In the genomic region with DNA sequence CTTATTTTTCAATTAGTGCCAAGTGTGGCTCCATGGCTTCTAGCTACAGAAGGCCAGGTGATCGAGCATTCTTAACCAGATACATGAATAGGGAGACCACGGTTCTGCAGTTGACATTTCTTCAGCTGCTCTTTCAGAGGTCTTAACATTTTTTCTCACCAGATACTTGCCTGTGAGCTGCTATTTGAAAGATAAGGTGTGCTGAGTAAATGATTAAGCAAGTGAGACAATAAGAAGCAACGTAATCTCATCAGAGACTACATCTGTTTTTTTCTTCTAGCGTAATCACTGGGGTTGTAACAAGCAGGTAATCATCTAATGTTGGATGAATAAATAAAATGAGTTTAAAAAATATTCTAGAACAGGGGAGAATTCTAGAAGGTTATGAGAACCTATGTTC, we compare ENCODE assay signal across 23 cellular contexts.
"Had no signal": no experiment of that assay in that cellular context is flagged by ENCODE, and none has a peak within 500 bp of the region (broad histone marks: within the 10 kb centered on the region; RNA-seq: fewer than 3 reads in every experiment).

No MANE protein-coding gene starts in this region.

- DNase-seq: activated CD4-positive, alpha-beta memory T cell treated with anti-CD3 and anti-CD28 coated beads, Interleukin-2, amount 10 ng/mL, durations not matched to agents 7 days and 5 days; activated CD4-positive, alpha-beta T cell treated with anti-CD3 and anti-CD28 coated beads for 36 hours; activated CD4-positive, alpha-beta T cell treated with anti-CD3 and anti-CD28 coated beads, Interleukin-2, amount 50 U/mL, for 1 hour; activated CD4-positive, CD25-positive, alpha-beta regulatory T cell; activated CD8-positive, alpha-beta memory T cell treated with anti-CD3 and anti-CD28 coated beads, Interleukin-2, amount 50 U/mL, for 4 hours; activated gamma-delta T cell treated with Interleukin-2 at 50 U/mL for 16 hours; activated naive CD4-positive, alpha-beta T cell treated with anti-CD3 and anti-CD28 coated beads, Interleukin-2, amount 10 ng/mL, durations not matched to agents 7 days and 5 days; activated naive CD8-positive, alpha-beta T cell treated with anti-CD3 and anti-CD28 coated beads for 36 hours; activated T-cell treated with anti-CD3 and anti-CD28 coated beads, Interleukin-2, amount 50 U/mL, for 72 hours; brain microvascular endothelial cell; MG63; NCI-H1694; NCI-H2029; NCI-H2107; NCI-H446; NCI-H524 treated with DMSO at 0.1 percent for 48 hours; NCI-H748 treated with DMSO at 0.1 percent for 48 hours; SIG-M5; T-cell; T-helper 2 cell; T1000 had no signal

- H3K27ac ChIP-seq: brain microvascular endothelial cell, cardiac muscle cell had no signal

- H3K4me3 ChIP-seq: cardiac muscle cell, MG63 had no signal

- H3K27me3 Mint-ChIP-seq: activated CD4-positive, alpha-beta memory T cell treated with anti-CD3 and anti-CD28 coated beads, Interleukin-2, amount 10 ng/mL, durations not matched to agents 7 days and 5 days; activated CD4-positive, alpha-beta T cell treated with anti-CD3 and anti-CD28 coated beads for 36 hours; activated naive CD4-positive, alpha-beta T cell treated with anti-CD3 and anti-CD28 coated beads, Interleukin-2, amount 10 ng/mL, durations not matched to agents 7 days and 5 days; activated naive CD8-positive, alpha-beta T cell treated with anti-CD3 and anti-CD28 coated beads for 36 hours; T-cell had no signal

- H3K4me1 Mint-ChIP-seq: activated CD4-positive, alpha-beta memory T cell treated with anti-CD3 and anti-CD28 coated beads, Interleukin-2, amount 10 ng/mL, durations not matched to agents 7 days and 5 days; activated CD4-positive, alpha-beta T cell treated with anti-CD3 and anti-CD28 coated beads for 36 hours; activated naive CD4-positive, alpha-beta T cell treated with anti-CD3 and anti-CD28 coated beads, Interleukin-2, amount 10 ng/mL, durations not matched to agents 7 days and 5 days; activated naive CD8-positive, alpha-beta T cell treated with anti-CD3 and anti-CD28 coated beads for 36 hours; T-cell had no signal

- H3K4me3 Mint-ChIP-seq: activated CD4-positive, alpha-beta memory T cell treated with anti-CD3 and anti-CD28 coated beads, Interleukin-2, amount 10 ng/mL, durations not matched to agents 7 days and 5 days; activated CD4-positive, alpha-beta T cell treated with anti-CD3 and anti-CD28 coated beads for 36 hours; activated naive CD4-positive, alpha-beta T cell treated with anti-CD3 and anti-CD28 coated beads, Interleukin-2, amount 10 ng/mL, durations not matched to agents 7 days and 5 days; activated naive CD8-positive, alpha-beta T cell treated with anti-CD3 and anti-CD28 coated beads for 36 hours; activated T-cell treated with anti-CD3 and anti-CD28 coated beads, Interleukin-2, amount 50 U/mL, for 72 hours; T-cell had no signal

- H3K36me3 ChIP-seq: brain microvascular endothelial cell, cardiac muscle cell, MG63 had no signal

- H3K27ac Mint-ChIP-seq: activated CD4-positive, alpha-beta memory T cell treated with anti-CD3 and anti-CD28 coated beads, Interleukin-2, amount 10 ng/mL, durations not matched to agents 7 days and 5 days; activated CD4-positive, alpha-beta T cell treated with anti-CD3 and anti-CD28 coated beads for 36 hours; activated naive CD4-positive, alpha-beta T cell treated with anti-CD3 and anti-CD28 coated beads, Interleukin-2, amount 10 ng/mL, durations not matched to agents 7 days and 5 days; activated naive CD8-positive, alpha-beta T cell treated with anti-CD3 and anti-CD28 coated beads for 36 hours; activated T-cell treated with anti-CD3 and anti-CD28 coated beads, Interleukin-2, amount 50 U/mL, for 72 hours; activated T-helper 2 cell treated with anti-CD3 and anti-CD28 coated beads, Interferon-gamma antibody, Interleukin-2, Interleukin-4, amounts not matched to agents 10 μg/mL and 5 μg/mL and 100 μg/mL, durations not matched to agents 14 hours and 24 hours and 36 hours; T-cell had no signal

- ATAC-seq: activated CD4-positive, alpha-beta T cell treated with anti-CD3 and anti-CD28 coated beads for 36 hours; activated T-cell treated with anti-CD3 and anti-CD28 coated beads, Interleukin-2, amount 50 U/mL, for 72 hours; T-cell had no signal

- H3K27me3 ChIP-seq: brain microvascular endothelial cell, MG63 had no signal

- H3K36me3 Mint-ChIP-seq: activated naive CD4-positive, alpha-beta T cell treated with anti-CD3 and anti-CD28 coated beads, Interleukin-2, amount 10 ng/mL, durations not matched to agents 7 days and 5 days; activated naive CD8-positive, alpha-beta T cell treated with anti-CD3 and anti-CD28 coated beads for 36 hours; T-cell had no signal
